8 cellular contexts compared by ENCODE assay signal in genomic region chr14:69625299-69626131, GRCh38. TPM values are rescaled to one million over a fixed set of nuclear protein-coding genes. Genes with fewer than 3 reads are reported as not detected.
DNase-seq lines count a peak whose midpoint lies in the region; ATAC-seq and TF ChIP-seq lines count a peak whose summit lies in the region.

No MANE protein-coding gene starts in this region.

- no peak for TF ChIP-seq CTCF in gastroesophageal sphincter (IDR thresholded peaks at IDR 0.05)
- TF ChIP-seq CTCF in foreskin keratinocyte (conservative IDR thresholded peaks at IDR 0.05), result no peak

- ATAC-seq in GM21526 (IDR thresholded peaks at IDR 0.05; ENCODE audit: low FRiP score, unreplicated experiment) (peak; percentile 65), gastroesophageal sphincter (peak; percentile 83), foreskin keratinocyte (no peak)

- H3K4me3 Mint-ChIP-seq in activated T-cell treated with anti-CD3 and anti-CD28 coated beads, Interleukin-2, amount 50 U/mL, for 24 hours, result peak overlapping the region; percentile 71

- 43 to 51% methylated on average over 7 to 11 of the region's 11 CpGs for WGBS in gastroesophageal sphincter (ENCODE audit: low coverage in 1 of 2), 2 donors

- H3K27me3 Mint-ChIP-seq in activated T-cell treated with anti-CD3 and anti-CD28 coated beads, Interleukin-2, amount 50 U/mL, for 24 hours, result no peaks in the 10 kb centered on the region

- H3K4me3 ChIP-seq in gastroesophageal sphincter (no peak overlapping the region), skeletal muscle satellite cell (ENCODE audit: low read length) (peak overlapping the region; percentile 36)

- DNase-seq in CMK (ENCODE audit: low read depth) (peak; percentile 91), LHCN-M2 (ENCODE audit: low read depth) (peak; percentile 24), foreskin keratinocyte (no peak), HuH-7 (ENCODE audit: low spot score) (no peak)
- peak; percentile 80 for DNase-seq in activated T-cell treated with anti-CD3 and anti-CD28 coated beads, Interleukin-2, amount 50 U/mL, for 24 hours

- peak overlapping the region in 3 of 4 donors; percentile 15 to 44 (median 40) for H3K27ac ChIP-seq in gastroesophageal sphincter
- H3K27ac ChIP-seq in foreskin keratinocyte, result no peak overlapping the region

- no peaks in the 10 kb centered on the region for H3K9me3 Mint-ChIP-seq in activated T-cell treated with anti-CD3 and anti-CD28 coated beads, Interleukin-2, amount 50 U/mL, for 24 hours

- peaks cover 95% of the 10 kb centered on the region for H3K4me1 Mint-ChIP-seq in activated T-cell treated with anti-CD3 and anti-CD28 coated beads, Interleukin-2, amount 50 U/mL, for 24 hours (ENCODE audit: low read depth)

- H3K4me2 ChIP-seq in skeletal muscle satellite cell (ENCODE audit: low read length), result peak overlapping the region; percentile 72

- no peaks in the 10 kb centered on the region for H3K36me3 ChIP-seq in gastroesophageal sphincter
- no peaks in the 10 kb centered on the region for H3K36me3 ChIP-seq in skeletal muscle satellite cell (ENCODE audit: insufficient read depth, low read length)

- no peaks in the 10 kb centered on the region for H3K27me3 ChIP-seq in gastroesophageal sphincter
- no peaks in the 10 kb centered on the region for H3K27me3 ChIP-seq in skeletal muscle satellite cell (ENCODE audit: control insufficient read depth, insufficient read depth, low read length)
- H3K27me3 ChIP-seq in foreskin keratinocyte, result no peaks in the 10 kb centered on the region

- H3K9me3 ChIP-seq in gastroesophageal sphincter, result no peaks in the 10 kb centered on the region
- no peaks in the 10 kb centered on the region for H3K9me3 ChIP-seq in skeletal muscle satellite cell (replicated peaks; ENCODE audit: low read length)

- H3K4me1 ChIP-seq in gastroesophageal sphincter (peaks cover 5 to 97% (median 39%) of the 10 kb centered on the region in 3 donors), skeletal muscle satellite cell (ENCODE audit: control insufficient read depth, insufficient read depth, low read length) (peaks cover 13% of the 10 kb centered on the region), foreskin keratinocyte (peaks cover 5% of the 10 kb centered on the region)

- H3K9ac ChIP-seq in skeletal muscle satellite cell (ENCODE audit: low read depth, low read length), result peak overlapping the region; percentile 39

- TF ChIP-seq EP300 in gastroesophageal sphincter (IDR thresholded peaks at IDR 0.05), result no peak

- no peak for TF ChIP-seq POLR2A in gastroesophageal sphincter (IDR thresholded peaks at IDR 0.05)

- H3K36me3 Mint-ChIP-seq in activated T-cell treated with anti-CD3 and anti-CD28 coated beads, Interleukin-2, amount 50 U/mL, for 24 hours (ENCODE audit: low read depth), result peaks cover 73% of the 10 kb centered on the region

- H3K27ac Mint-ChIP-seq in activated T-cell treated with anti-CD3 and anti-CD28 coated beads, Interleukin-2, amount 50 U/mL, for 24 hours, result peak overlapping the region; percentile 95

RNA-seq across cellular contexts. Expression of gene SUSD6, which starts 14.1 kb away (rescaled TPM):
- total RNA-seq in LHCN-M2 (2014; rRNA removed) (4.9 and 6.8 TPM in 2 replicates), gastroesophageal sphincter (10 to 100 TPM; 24.4 to 40.6 (median 38.5) TPM), foreskin keratinocyte (14.5 and 17.4 TPM in 2 replicates)
- polyA plus RNA-seq in LHCN-M2 (2012), result 5.1 TPM
- total RNA-seq in skeletal muscle satellite cell (2012; rRNA removed), result 5.5 and 6.3 TPM in 2 replicates
- 5.4 and 5.9 TPM in 2 replicates for polyA plus RNA-seq in foreskin keratinocyte

RNA-seq across cellular contexts. Expression of gene CCDC177, which starts 50.8 kb away (rescaled TPM):
- total RNA-seq in LHCN-M2 (2014; rRNA removed), result not detected in 2 replicates
- not detected for polyA plus RNA-seq in LHCN-M2 (2012)
- total RNA-seq in gastroesophageal sphincter, result not detected
- total RNA-seq in skeletal muscle satellite cell (2012; rRNA removed), result not detected in 2 replicates
- not detected in 2 replicates for total RNA-seq in foreskin keratinocyte
- polyA plus RNA-seq in foreskin keratinocyte, result not detected in 2 replicates

Comparison
In these comparisons a context has a peak if more than half of its experiments do, and no peak if none do; other contexts are left out.
1. DNase-seq: peak in CMK (single experiment), LHCN-M2 (single experiment) and activated T-cell treated with anti-CD3 and anti-CD28 coated beads, Interleukin-2, amount 50 U/mL, for 24 hours (single experiment); none in foreskin keratinocyte (0 of 2) and HuH-7 (single experiment).